In genomic region chr11:60857378-60858232, GRCh38 we compare ENCODE assay signal across 18 cellular contexts. TPM values are rescaled to one million over a fixed set of nuclear protein-coding genes. Genes with fewer than 3 reads are reported as not detected.
DNase-seq lines count a peak whose midpoint lies in the region; FAIRE-seq and TF ChIP-seq lines count a peak whose summit lies in the region.
"Had no signal": no experiment of that assay in that cellular context is flagged by ENCODE, and none has a peak within 500 bp of the region (broad histone marks: within the 10 kb centered on the region; RNA-seq: fewer than 3 reads in every experiment).

No MANE protein-coding gene starts in this region.

- peaks cover 5% of the 10 kb centered on the region for H3K36me3 Mint-ChIP-seq in activated naive CD8-positive, alpha-beta T cell

- H3K27ac ChIP-seq in ACC112 (ENCODE audit: low read depth, low read length): peak overlapping the region; percentile 33; the same call in 1 of the 2 replicates
- H3K27ac ChIP-seq: suprapubic skin had no signal

- H3K4me3 ChIP-seq in ACC112 (ENCODE audit: low read depth, low read length): no peak overlapping the region
- H3K4me3 ChIP-seq: suprapubic skin had no signal

- peaks cover 47% of the 10 kb centered on the region for H3K4me1 Mint-ChIP-seq in activated naive CD8-positive, alpha-beta T cell (ENCODE audit: low read depth)

- peaks cover 14% of the 10 kb centered on the region for H3K4me1 ChIP-seq in ACC112 (ENCODE audit: control insufficient read depth, insufficient read depth, low read length, unreplicated experiment)
- H3K4me1 ChIP-seq: suprapubic skin had no signal

- no peak for DNase-seq in GM12891 (ENCODE audit: insufficient read length, low spot score)
- DNase-seq in iris pigment epithelial cell (ENCODE audit: low read depth): peak; percentile 50
- no peak for DNase-seq in GOT3 (lab: John Stamatoyannopoulos, UW)
- DNase-seq in AG08396 (ENCODE audit: low spot score): no peak
- DNase-seq in COLO829 (ENCODE audit: low spot score): no peak
- no peak for DNase-seq in hypothalamus (lab: John Stamatoyannopoulos, UW)
- DNase-seq: activated CD4-positive, alpha-beta T cell treated with anti-CD3 and anti-CD28 coated beads, Interleukin-2, amount 10 ng/mL, durations not matched to agents 24 days and 14 days; activated effector memory CD4-positive, alpha-beta T cell treated with Interleukin-2 at 50 U/mL for 16 hours; DMS79; effector memory CD4-positive, alpha-beta T cell; NCI-H2171; RPMI8226 had no signal

- H3K27me3 ChIP-seq in ACC112 (ENCODE audit: insufficient read depth, low read length): no peaks in the 10 kb centered on the region
- H3K27me3 ChIP-seq: suprapubic skin had no signal

- no peak for TF ChIP-seq POLR2A in GM12891 (IDR thresholded peaks at IDR 0.05; ENCODE audit: low read depth, low read length)

- H3K9me3 Mint-ChIP-seq in activated naive CD8-positive, alpha-beta T cell (ENCODE audit: low read depth): no peaks in the 10 kb centered on the region
- H3K9me3 Mint-ChIP-seq: activated CD4-positive, alpha-beta T cell treated with anti-CD3 and anti-CD28 coated beads, Interleukin-2, amount 10 ng/mL, durations not matched to agents 24 days and 14 days; T-helper 1 cell treated with Interleukin-12 subunit alpha and Interleukin-12 subunit beta and Interleukin-4 antibody, amounts not matched to agents 30 μg/mL and 1 μg/mL, for 36 hours had no signal

- peak; percentile 73 for FAIRE-seq in GM12891 (lab: Jason Lieb, UNC)
- FAIRE-seq: HTR-8/SVneo, keratinocyte had no signal

- H3K79me2 ChIP-seq in ACC112 (ENCODE audit: control insufficient read depth, insufficient read depth, low read length, unreplicated experiment): no peaks in the 10 kb centered on the region

- H3K36me3 ChIP-seq in ACC112 (ENCODE audit: insufficient read depth, low read length): no peaks in the 10 kb centered on the region

- H3K27me3 Mint-ChIP-seq in activated naive CD8-positive, alpha-beta T cell: no peaks in the 10 kb centered on the region

- no peak overlapping the region for H2AFZ ChIP-seq in ACC112 (ENCODE audit: low read length, unreplicated experiment)

- H3K27ac Mint-ChIP-seq in activated naive CD8-positive, alpha-beta T cell: peak overlapping the region; percentile 14
- H3K27ac Mint-ChIP-seq: activated CD4-positive, alpha-beta T cell treated with anti-CD3 and anti-CD28 coated beads, Interleukin-2, amount 10 ng/mL, durations not matched to agents 24 days and 14 days had no signal

- H3K4me3 Mint-ChIP-seq in activated naive CD8-positive, alpha-beta T cell: no peak overlapping the region
- H3K4me3 Mint-ChIP-seq: activated CD4-positive, alpha-beta T cell treated with anti-CD3 and anti-CD28 coated beads, Interleukin-2, amount 10 ng/mL, durations not matched to agents 24 days and 14 days; T-helper 1 cell treated with Interleukin-12 subunit alpha and Interleukin-12 subunit beta and Interleukin-4 antibody, amounts not matched to agents 30 μg/mL and 1 μg/mL, for 36 hours had no signal

TF ChIP-seq in GM12891, 5 proteins besides CTCF, POLR2A, EP300 and RAD21:
- TF ChIP-seq POLR2AphosphoS5 (IDR thresholded peaks at IDR 0.05; ENCODE audit: low read depth, low read length) (no peak), POU2F2 (IDR thresholded peaks at IDR 0.05; ENCODE audit: low read depth, low read length) (no peak), SPI1 (IDR thresholded peaks at IDR 0.05; ENCODE audit: low read depth, low read length) (no peak), TAF1 (IDR thresholded peaks at IDR 0.05; ENCODE audit: low read depth, low read length) (no peak), PAX5 (IDR thresholded peaks at IDR 0.05; ENCODE audit: insufficient read depth, low read length, severe bottlenecking) (no peak)

RNA-seq across cellular contexts. Expression of gene PTGDR2, which starts 1.9 kb away (rescaled TPM):
- polyA plus RNA-seq in GM12891 (2012; ENCODE audit: low read depth, missing spikeins): 0.05 TPM
- polyA plus RNA-seq: keratinocyte had no signal

RNA-seq across cellular contexts. Expression of gene ZP1, which starts 9.7 kb away (rescaled TPM):
- polyA plus RNA-seq in GM12891 (2012; ENCODE audit: low read depth, missing spikeins): not detected
- polyA plus RNA-seq: keratinocyte had no signal

RNA-seq across cellular contexts. Expression of gene CCDC86, which starts 15.7 kb away (rescaled TPM):
- polyA plus RNA-seq in GM12891 (2012; ENCODE audit: low read depth, missing spikeins): 24.8 TPM

RNA-seq across cellular contexts. Expression of gene PRPF19, which starts 48.8 kb away (rescaled TPM):
- 114 TPM for polyA plus RNA-seq in GM12891 (2012; ENCODE audit: low read depth, missing spikeins)

RNA-seq across cellular contexts. Expression of gene TMEM109, which starts 56.4 kb away (rescaled TPM):
- 46.5 TPM for polyA plus RNA-seq in GM12891 (2012; ENCODE audit: low read depth, missing spikeins)
